ENCODE assay signal across 8 cellular contexts in the genomic region with DNA sequence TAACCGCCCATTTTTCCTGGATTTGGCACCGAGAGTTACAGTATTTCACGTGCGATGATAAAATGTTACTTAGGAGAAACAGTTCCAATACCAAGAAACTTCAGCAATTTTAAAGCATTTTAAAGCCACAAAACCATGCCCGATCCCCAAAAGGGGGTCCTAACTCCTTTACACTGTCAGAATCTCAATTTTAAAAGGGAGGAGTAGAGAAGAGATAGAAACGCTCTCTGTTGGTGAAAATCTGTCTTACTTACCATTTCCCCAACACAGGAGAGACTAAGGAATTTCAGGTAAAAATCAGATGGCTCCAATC. TPM values are rescaled to one million over a fixed set of nuclear protein-coding genes. Genes with fewer than 3 reads are reported as not detected.
DNase-seq lines count a peak whose midpoint lies in the region; ATAC-seq and TF ChIP-seq lines count a peak whose summit lies in the region.

No MANE protein-coding gene starts in this region.

- H3K36me3 ChIP-seq in Karpas-422 (ENCODE audit: insufficient read depth, low read length) = peaks cover 4% of the 10 kb centered on the region; the same call in 1 of the 2 replicates

- no peaks in the 10 kb centered on the region for H3K9me2 ChIP-seq in Karpas-422 (replicated peaks; ENCODE audit: insufficient read depth, low read length)

- no peaks in the 10 kb centered on the region for H3K36me3 Mint-ChIP-seq in naive B cell

- no peaks in the 10 kb centered on the region for H3K27me3 ChIP-seq in Karpas-422 (ENCODE audit: low read length)

- peaks cover 26% of the 10 kb centered on the region for H3K4me1 ChIP-seq in Karpas-422 (ENCODE audit: low read length)

- H3K27me3 Mint-ChIP-seq in naive B cell = no peaks in the 10 kb centered on the region

- H3K79me2 ChIP-seq in Karpas-422 (ENCODE audit: low read length) = peaks cover 55% of the 10 kb centered on the region

- H3K9me3 Mint-ChIP-seq in naive B cell = no peaks in the 10 kb centered on the region

- H3K27ac ChIP-seq in Karpas-422 (ENCODE audit: low read length) (no peak overlapping the region), cingulate gyrus (ENCODE audit: low read depth, low read length) (peak overlapping the region; percentile 100)

- H3K9me3 ChIP-seq in Karpas-422 (ENCODE audit: low read length) = no peaks in the 10 kb centered on the region

- H3K4me2 ChIP-seq in Karpas-422 (ENCODE audit: low read depth, low read length, poor library complexity, severe bottlenecking) = peak overlapping the region; percentile 71

- H2AFZ ChIP-seq in Karpas-422 (ENCODE audit: low read length) = peak overlapping the region; percentile 66; the same call in 1 of the 2 replicates

- no peak for DNase-seq in AG10803 (ENCODE audit: low read depth)
- DNase-seq in Karpas-422 = no peak
- no peak for DNase-seq in naive B cell
- no peak for DNase-seq in iPS-NIHi11 (ENCODE audit: low spot score)

- H3K9ac ChIP-seq in Karpas-422 (ENCODE audit: low read length) = peak overlapping the region; percentile 98

- ATAC-seq in naive B cell (ENCODE audit: low read depth in 2 of 2) = no peak
- no peak for ATAC-seq in GM18868 (IDR thresholded peaks at IDR 0.05; ENCODE audit: unreplicated experiment)
- ATAC-seq in GM21619 (IDR thresholded peaks at IDR 0.05; ENCODE audit: unreplicated experiment) = no peak
- no peak for ATAC-seq in activated CD4-positive, CD25-positive, alpha-beta regulatory T cell treated with anti-CD3 and anti-CD28 coated beads, Interleukin-2, amount 50 U/mL, for 24 hours

- peak overlapping the region; percentile 98 to 100 (median 100) for H3K27ac Mint-ChIP-seq in naive B cell

- H4K20me1 ChIP-seq in Karpas-422 (ENCODE audit: insufficient read depth, low read depth, low read length) = peaks cover 2% of the 10 kb centered on the region; the same call in 1 of the 2 replicates

- H3K4me3 Mint-ChIP-seq in naive B cell = peak overlapping the region; percentile 88 to 99 (median 98)

- peaks cover 52 to 69% (median 63%) of the 10 kb centered on the region in 3 donors for H3K4me1 Mint-ChIP-seq in naive B cell

- H3K4me3 ChIP-seq in AG10803 (ENCODE audit: low read length) (peak overlapping the region; percentile 96), Karpas-422 (ENCODE audit: low read length) (peak overlapping the region; percentile 70)

- no peak for TF ChIP-seq CTCF in AG10803 (conservative IDR thresholded peaks at IDR 0.05; ENCODE audit: low read length)

RNA-seq across cellular contexts. Expression of a gene that starts 0.5 kb away (rescaled TPM):
- 107 and 310 TPM in 2 replicates for total RNA-seq in Karpas-422 (2014; rRNA removed; shearing (Covaris generic); ENCODE audit: low replicate concordance)
- polyA plus RNA-seq in naive B cell (ENCODE audit: low read depth in 6 of 6) = 100 to 1,000 TPM; 678 to 895 (median 858) TPM

RNA-seq across cellular contexts. Expression of a gene that starts 11.0 kb away (rescaled TPM):
- not detected in 2 replicates for total RNA-seq in Karpas-422 (2014; rRNA removed; shearing (Covaris generic); ENCODE audit: low replicate concordance)
- under 1 TPM in 3 of 6 donors, not detected in 3; 0.21 to 0.36 (median 0.29) TPM for polyA plus RNA-seq in naive B cell (ENCODE audit: low read depth in 6 of 6)

RNA-seq across cellular contexts. Expression of a gene that starts 16.0 kb away (rescaled TPM):
- total RNA-seq in Karpas-422 (2014; rRNA removed; shearing (Covaris generic); ENCODE audit: low replicate concordance) = not detected in 2 replicates
- polyA plus RNA-seq in naive B cell (ENCODE audit: low read depth in 6 of 6) = 1 to 10 TPM in 3 of 6 donors, under 1 TPM in 2, not detected in 1; 0.27 to 2.5 (median 1.4) TPM

RNA-seq across cellular contexts. Expression of a gene that starts 23.9 kb away (rescaled TPM):
- total RNA-seq in Karpas-422 (2014; rRNA removed; shearing (Covaris generic); ENCODE audit: low replicate concordance) = 1.3 and 6.0 TPM in 2 replicates
- polyA plus RNA-seq in naive B cell (ENCODE audit: low read depth in 6 of 6) = 1 to 10 TPM in 5 of 6 donors, under 1 TPM in 1; 0.66 to 3.0 (median 2.4) TPM

RNA-seq across cellular contexts. Expression of a gene that starts 32.0 kb away (rescaled TPM):
- total RNA-seq in Karpas-422 (2014; rRNA removed; shearing (Covaris generic); ENCODE audit: low replicate concordance) = not detected in 2 replicates
- polyA plus RNA-seq in naive B cell (ENCODE audit: low read depth in 6 of 6) = 1 to 10 TPM in 5 of 6 donors, not detected in 1; 1.8 to 3.6 (median 2.3) TPM
